Comparison of ENCODE assay signal across 8 cellular contexts in the genomic region with DNA sequence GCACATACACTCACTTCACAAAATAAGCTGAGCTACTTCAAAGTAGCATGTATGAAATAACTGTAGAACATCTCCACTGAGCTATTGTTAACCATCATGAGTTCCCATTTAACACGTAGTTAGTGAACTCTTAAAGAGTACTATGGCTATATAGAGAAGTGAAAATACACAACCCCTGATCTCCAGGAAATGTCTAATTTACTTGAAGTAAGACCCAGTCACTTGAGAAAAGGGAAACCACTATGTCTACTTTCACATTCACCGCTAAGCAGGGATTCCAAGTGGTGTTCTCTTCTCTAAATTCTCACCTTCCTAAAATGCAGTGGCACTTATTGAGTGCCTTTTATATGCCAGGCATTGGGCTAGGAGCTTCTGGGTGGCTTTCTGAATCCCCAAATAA. TPM values are rescaled to one million over a fixed set of nuclear protein-coding genes. Genes with fewer than 3 reads are reported as not detected.
DNase-seq lines count a peak whose midpoint lies in the region; ATAC-seq, FAIRE-seq and TF ChIP-seq lines count a peak whose summit lies in the region.

No MANE protein-coding gene starts in this region.

- peak; percentile 94 for FAIRE-seq in GM18507 (lab: Jason Lieb, UNC)

- WGBS in smooth muscle cell (ENCODE audit: low lambda C conversion rate), result 95% methylated on average over 2 of the region's 2 CpGs

- H3K79me2 ChIP-seq in smooth muscle cell (ENCODE audit: low read depth), result no peaks in the 10 kb centered on the region

- intact Hi-C loops in left colon (cut with DNase I, micrococcal nuclease), result loop anchor here in 1 of 2 donors (10.0 kb wide), 1 partner anchor 112 kb away; no protein-coding TSS in a partner anchor

- H3K4me1 ChIP-seq in smooth muscle cell (ENCODE audit: low read depth), result peaks cover 8% of the 10 kb centered on the region

- H3K9ac ChIP-seq in smooth muscle cell (ENCODE audit: low read depth), result no peak overlapping the region

- H3K36me3 ChIP-seq in smooth muscle cell (ENCODE audit: low read depth), result no peaks in the 10 kb centered on the region

- no peak overlapping the region for H2AFZ ChIP-seq in smooth muscle cell (ENCODE audit: low read depth)

- H4K20me1 ChIP-seq in smooth muscle cell (ENCODE audit: low read depth), result no peaks in the 10 kb centered on the region

- no peaks in the 10 kb centered on the region for H3K27me3 ChIP-seq in smooth muscle cell (ENCODE audit: low read depth)

- H3K9me3 ChIP-seq in smooth muscle cell (replicated peaks; ENCODE audit: low read depth), result no peaks in the 10 kb centered on the region

- ATAC-seq in GM21528 (IDR thresholded peaks at IDR 0.05; ENCODE audit: low FRiP score, unreplicated experiment), result peak; percentile 87
- ATAC-seq in HG03565 (IDR thresholded peaks at IDR 0.05; ENCODE audit: unreplicated experiment), result peak; percentile 93
- ATAC-seq in left colon, result peak; percentile 15

- no peaks in the 10 kb centered on the region for H3F3A ChIP-seq in smooth muscle cell (ENCODE audit: low read depth)

- no peak for DNase-seq in GM18507 (ENCODE audit: extremely low spot score, insufficient read length, low read depth)
- DNase-seq in left colon, result no peak
- no peak for DNase-seq in NCI-H1417 treated with DMSO at 0.1 percent for 48 hours (lab: John Stamatoyannopoulos, UW)
- DNase-seq in smooth muscle cell (lab: John Stamatoyannopoulos, UW; ENCODE audit: unreplicated experiment), result no peak
- no peak for DNase-seq in OCI-M2 (lab: John Stamatoyannopoulos, UW; ENCODE audit: unreplicated experiment)
- DNase-seq in activated effector memory CD4-positive, alpha-beta T cell treated with anti-CD3 and anti-CD28 coated beads, Interleukin-2, amount 50 U/mL, for 16 hours, result no peak

- TF ChIP-seq CTCF in smooth muscle cell (IDR thresholded peaks at IDR 0.05; ENCODE audit: borderline replicate concordance, insufficient read depth, poor library complexity, severe bottlenecking), result no peak

- H3K4me2 ChIP-seq in smooth muscle cell, result no peak overlapping the region

- no peak overlapping the region for H3K27ac ChIP-seq in smooth muscle cell (ENCODE audit: low read depth)

- no peak overlapping the region for H3K4me3 ChIP-seq in smooth muscle cell

RNA-seq across cellular contexts. Expression of gene COLQ, which starts 35.0 kb away (rescaled TPM):
- 1 to 10 TPM; 1.3 to 1.7 TPM for total RNA-seq in left colon
- 1.3 and 1.8 TPM in 2 replicates for total RNA-seq in smooth muscle cell
- polyA plus RNA-seq in smooth muscle cell, result 0.69 and 3.0 TPM in 2 replicates

RNA-seq across cellular contexts. Expression of gene HACL1, which starts 44.9 kb away (rescaled TPM):
- 10 to 100 TPM; 12.8 to 16.5 TPM for total RNA-seq in left colon
- total RNA-seq in smooth muscle cell, result 13.0 and 17.9 TPM in 2 replicates
- 11.8 and 16.3 TPM in 2 replicates for polyA plus RNA-seq in smooth muscle cell

RNA-seq across cellular contexts. Expression of gene BTD, which starts 45.0 kb away (rescaled TPM):
- total RNA-seq in left colon (10 to 100 TPM; 29.8 to 32.3 TPM), smooth muscle cell (9.4 and 20.9 TPM in 2 replicates)
- 16.3 and 23.6 TPM in 2 replicates for polyA plus RNA-seq in smooth muscle cell

Comparison
In these comparisons a context has a peak if more than half of its experiments do, and no peak if none do; other contexts are left out.
1. ATAC-seq: peak in every context shown above with its lines; median percentile 93 in HG03565; 87 in GM21528; 15 in left colon.